Comparison of ENCODE assay signal across 16 cellular contexts in genomic region chr16:12320298-12320706, GRCh38.
DNase-seq lines count a peak whose midpoint lies in the region; ATAC-seq, FAIRE-seq and TF ChIP-seq lines count a peak whose summit lies in the region.
"Had no signal": no experiment of that assay in that cellular context is flagged by ENCODE, and none has a peak within 500 bp of the region (broad histone marks: within the 10 kb centered on the region; RNA-seq: fewer than 3 reads in every experiment).

No MANE protein-coding gene starts in this region.

- H3K9me3 ChIP-seq in BLaER1 treated with 17β-estradiol and CSF1 and Interleukin-3, amounts not matched to agents 10 nM and 100 nM (replicated peaks in 1 of 11): peaks cover 37 to 47% (median 41%) of the 10 kb centered on the region in 11 experiments
- H3K9me3 ChIP-seq: gastrocnemius medialis, upper lobe of right lung had no signal

- peak overlapping the region; percentile 29 for H3K27ac Mint-ChIP-seq in memory B cell
- H3K27ac Mint-ChIP-seq: T-helper 17 cell had no signal

- H3K27me3 ChIP-seq in BLaER1 treated with 17β-estradiol and CSF1 and Interleukin-3, amounts not matched to agents 10 nM and 100 nM: peaks cover 0 to 90% (median 0%) of the 10 kb centered on the region in 11 experiments; a peak in 9 of 22 replicates
- H3K27me3 ChIP-seq: gastrocnemius medialis, Peyer's patch, upper lobe of right lung had no signal

- no peaks in the 10 kb centered on the region for H3K9me3 Mint-ChIP-seq in memory B cell
- H3K9me3 Mint-ChIP-seq: natural killer cell treated with Interleukin-12 subunit alpha and Interleukin-12 subunit beta and Interleukin-15 and Interleukin-18, amount 100 ng/mL, for 72 hours had no signal

- peaks cover 16% of the 10 kb centered on the region for H3K36me3 Mint-ChIP-seq in memory B cell
- H3K36me3 Mint-ChIP-seq: natural killer cell treated with Interleukin-12 subunit alpha and Interleukin-12 subunit beta and Interleukin-15 and Interleukin-18, amount 100 ng/mL, for 72 hours had no signal

- DNase-seq in GM12891 (ENCODE audit: insufficient read length, low spot score) (no peak), astrocyte of the hippocampus (ENCODE audit: low read depth, low spot score) (peak; percentile 48), memory B cell (ENCODE audit: low spot score in 2 of 2) (no peak), AG08395 (ENCODE audit: low spot score) (no peak), NOMO-1 treated with dmso at 0.1 percent for 144 hours (lab: John Stamatoyannopoulos, UW; ENCODE audit: unreplicated experiment) (no peak)
- no peak for DNase-seq in activated naive CD4-positive, alpha-beta T cell treated with anti-CD3 and anti-CD28 coated beads, Interleukin-2, amount 50 U/mL, for 16 hours
- no peak for DNase-seq in stimulated activated naive CD8-positive, alpha-beta T cell treated with anti-CD3 and anti-CD28 coated beads, Interleukin-15, Interleukin-2, amounts not matched to agents 100 U/mL and 50 U/mL, for 24 hours
- DNase-seq: activated CD4-positive, alpha-beta T cell treated with anti-CD3 and anti-CD28 coated beads, Interleukin-2, amount 50 U/mL, for 1 hour; activated gamma-delta T cell treated with Interleukin-2 at 50 U/mL for 16 hours; gastrocnemius medialis; GF-D8; Peyer's patch; T-helper 17 cell; upper lobe of right lung had no signal

- no peak for ATAC-seq in memory B cell (ENCODE audit: low read depth)
- ATAC-seq in stimulated activated naive CD8-positive, alpha-beta T cell treated with anti-CD3 and anti-CD28 coated beads, Interleukin-15, Interleukin-2, amounts not matched to agents 100 U/mL and 50 U/mL, for 24 hours: no peak
- ATAC-seq: gastrocnemius medialis; natural killer cell treated with Interleukin-12 subunit alpha and Interleukin-12 subunit beta and Interleukin-15 and Interleukin-18, amount 100 ng/mL, for 72 hours; T-helper 17 cell; upper lobe of right lung had no signal

- peak overlapping the region in 9 of 11 experiments; percentile 49 to 95 (median 82); a peak in 18 of 22 replicates for H3K4me2 ChIP-seq in BLaER1 treated with 17β-estradiol and CSF1 and Interleukin-3, amounts not matched to agents 10 nM and 100 nM

- H3K4me3 ChIP-seq in BLaER1 treated with 17β-estradiol and CSF1 and Interleukin-3, amounts not matched to agents 10 nM and 100 nM: peak overlapping the region in 1 of 10 experiments; percentile 37; a peak in 1 of 20 replicates
- H3K4me3 ChIP-seq: gastrocnemius medialis, Peyer's patch, upper lobe of right lung had no signal

- H3K27me3 Mint-ChIP-seq in memory B cell: no peaks in the 10 kb centered on the region
- H3K27me3 Mint-ChIP-seq: natural killer cell treated with Interleukin-12 subunit alpha and Interleukin-12 subunit beta and Interleukin-15 and Interleukin-18, amount 100 ng/mL, for 72 hours; T-helper 17 cell had no signal

- no peak for FAIRE-seq in GM12891 (lab: Jason Lieb, UNC)

- no peak overlapping the region for H3K4me3 Mint-ChIP-seq in memory B cell
- H3K4me3 Mint-ChIP-seq: natural killer cell treated with Interleukin-12 subunit alpha and Interleukin-12 subunit beta and Interleukin-15 and Interleukin-18, amount 100 ng/mL, for 72 hours; T-helper 17 cell had no signal

- H3K36me3 ChIP-seq in BLaER1 treated with 17β-estradiol and CSF1 and Interleukin-3, amounts not matched to agents 10 nM and 100 nM: peaks cover 0 to 10% (median 0%) of the 10 kb centered on the region in 11 experiments; a peak in 7 of 22 replicates
- H3K36me3 ChIP-seq: gastrocnemius medialis, Peyer's patch, upper lobe of right lung had no signal

- peak overlapping the region in 3 of 11 experiments; percentile 16 to 39 (median 36); a peak in 3 of 22 replicates for H3K9ac ChIP-seq in BLaER1 treated with 17β-estradiol and CSF1 and Interleukin-3, amounts not matched to agents 10 nM and 100 nM

- H4K20me1 ChIP-seq in BLaER1 treated with 17β-estradiol and CSF1 and Interleukin-3, amounts not matched to agents 10 nM and 100 nM: peaks cover 0 to 61% (median 21%) of the 10 kb centered on the region in 11 experiments; a peak in 13 of 22 replicates

- TF ChIP-seq POLR2A in GM12891 (IDR thresholded peaks at IDR 0.05; ENCODE audit: low read depth, low read length): no peak

- peak overlapping the region in 3 of 11 experiments; percentile 8 to 76 (median 28); a peak in 2 of 22 replicates for H3K27ac ChIP-seq in BLaER1 treated with 17β-estradiol and CSF1 and Interleukin-3, amounts not matched to agents 10 nM and 100 nM
- H3K27ac ChIP-seq: gastrocnemius medialis, Peyer's patch, upper lobe of right lung had no signal

- H3K4me1 ChIP-seq in BLaER1 treated with 17β-estradiol and CSF1 and Interleukin-3, amounts not matched to agents 10 nM and 100 nM: peaks cover 6 to 87% (median 58%) of the 10 kb centered on the region in 10 experiments; a peak in 19 of 20 replicates
- H3K4me1 ChIP-seq: upper lobe of right lung had no signal

- H3K4me1 Mint-ChIP-seq in memory B cell: peaks cover 39% of the 10 kb centered on the region

TF ChIP-seq in GM12891, 5 proteins besides CTCF, POLR2A, EP300 and RAD21:
- TF ChIP-seq SPI1 (IDR thresholded peaks at IDR 0.05; ENCODE audit: low read depth, low read length) (0 out of 2 replicates have a peak, but pooled peaks have one; percentile 11), TAF1 (IDR thresholded peaks at IDR 0.05; ENCODE audit: low read depth, low read length) (no peak), POU2F2 (IDR thresholded peaks at IDR 0.05; ENCODE audit: low read depth, low read length) (no peak), POLR2AphosphoS5 (IDR thresholded peaks at IDR 0.05; ENCODE audit: low read depth, low read length) (no peak), PAX5 (IDR thresholded peaks at IDR 0.05; ENCODE audit: insufficient read depth, low read length, severe bottlenecking) (no peak)
